In genomic region chr20:32528291-32528891, GRCh38 we compare ENCODE assay signal across 10 cellular contexts. TPM values are rescaled to one million over a fixed set of nuclear protein-coding genes. Genes with fewer than 3 reads are reported as not detected.
DNase-seq lines count a peak whose midpoint lies in the region; ATAC-seq and TF ChIP-seq lines count a peak whose summit lies in the region.
"Had no signal": no experiment of that assay in that cellular context is flagged by ENCODE, and none has a peak within 500 bp of the region (broad histone marks: within the 10 kb centered on the region; RNA-seq: fewer than 3 reads in every experiment).

No MANE protein-coding gene starts in this region.

- no peak for TF ChIP-seq CTCF in thyroid gland (IDR thresholded peaks at IDR 0.05)

- H3K36me3 ChIP-seq in thyroid gland = no peaks in the 10 kb centered on the region

- peaks cover 0 to 13% of the 10 kb centered on the region in 2 donors for H3K4me1 ChIP-seq in thyroid gland

- peak overlapping the region; percentile 93 for H3K27ac Mint-ChIP-seq in activated naive CD4-positive, alpha-beta T cell treated with anti-CD3 and anti-CD28 coated beads for 36 hours

- peak overlapping the region; percentile 60 for H3K4me3 Mint-ChIP-seq in activated naive CD4-positive, alpha-beta T cell treated with anti-CD3 and anti-CD28 coated beads for 36 hours

- CTCF ChIA-PET in activated naive CD4-positive, alpha-beta T cell treated with anti-CD3 and anti-CD28 coated beads for 36 hours (lab: Charles Lee) = interaction anchor here (0.8 to 12.4 kb wide), 7 partner anchors 9 to 133 kb away, joined by 3 to 330 read pairs (median 5); no protein-coding TSS in a partner anchor

- WGBS in thyroid gland, 2 donors = 40 to 42% methylated on average over 15 to 19 of the region's 23 CpGs

- H3K4me3 ChIP-seq in thyroid gland (replicated peaks in 1 of 3) = no peak overlapping the region

- H3K27me3 ChIP-seq in thyroid gland = no peaks in the 10 kb centered on the region

- peak; percentile 74 to 80 for ATAC-seq in left cardiac atrium

- peak; percentile 58 for DNase-seq in activated naive CD4-positive, alpha-beta T cell treated with anti-CD3 and anti-CD28 coated beads for 36 hours
- no peak for DNase-seq in activated naive CD4-positive, alpha-beta T cell treated with Interleukin-2 at 50 U/mL for 16 hours
- DNase-seq in SHP77 (lab: John Stamatoyannopoulos, UW) (peak; percentile 35 to 69), left cardiac atrium (peak; percentile 74), thyroid gland (peak; percentile 49 to 54), A172 (ENCODE audit: low spot score) (no peak), hippocampal formation (lab: John Stamatoyannopoulos, UW) (no peak), T1000 (lab: John Stamatoyannopoulos, UW) (no peak)
- DNase-seq: activated CD4-positive, CD25-positive, alpha-beta regulatory T cell treated with anti-CD3 and anti-CD28 coated beads, Interleukin-2, amount 50 U/mL, for 72 hours; cortex of kidney had no signal

- H3K9me3 Mint-ChIP-seq in activated naive CD4-positive, alpha-beta T cell treated with anti-CD3 and anti-CD28 coated beads for 36 hours = no peaks in the 10 kb centered on the region

- intact Hi-C loops in activated naive CD4-positive, alpha-beta T cell treated with anti-CD3 and anti-CD28 coated beads for 36 hours (cut with micrococcal nuclease) = loop anchor here (1.0 kb wide), 1 partner anchor 8 kb away; no protein-coding TSS in a partner anchor
- intact Hi-C loops in left cardiac atrium (cut with DNase I) = no loop called here
- intact Hi-C loops in thyroid gland (cut with DNase I) = loop anchor here (10.0 kb wide), 1 partner anchor 256 kb away; no protein-coding TSS in a partner anchor

- no peak overlapping the region for H3K27ac ChIP-seq in thyroid gland

- H3K27me3 Mint-ChIP-seq in activated naive CD4-positive, alpha-beta T cell treated with anti-CD3 and anti-CD28 coated beads for 36 hours (ENCODE audit: low read depth) = no peaks in the 10 kb centered on the region

- no peak for TF ChIP-seq POLR2A in thyroid gland (IDR thresholded peaks at IDR 0.05)

- H3K4me1 Mint-ChIP-seq in activated naive CD4-positive, alpha-beta T cell treated with anti-CD3 and anti-CD28 coated beads for 36 hours (ENCODE audit: low read depth) = peaks cover 88% of the 10 kb centered on the region

- no peaks in the 10 kb centered on the region for H3K9me3 ChIP-seq in thyroid gland

- peaks cover 10% of the 10 kb centered on the region for H3K36me3 Mint-ChIP-seq in activated naive CD4-positive, alpha-beta T cell treated with anti-CD3 and anti-CD28 coated beads for 36 hours (ENCODE audit: low read depth)

RNA-seq across cellular contexts. Expression of gene NOL4L, which starts 56.7 kb away (rescaled TPM):
- 10 to 100 TPM; 24.8 to 29.2 TPM for total RNA-seq in activated naive CD4-positive, alpha-beta T cell treated with anti-CD3 and anti-CD28 coated beads for 36 hours
- total RNA-seq in left cardiac atrium = 1 to 10 TPM; 8.5 to 9.7 TPM
- total RNA-seq in thyroid gland = 10 to 100 TPM; 18.5 to 29.9 (median 24.8) TPM
- 17.8 and 34.3 TPM in 2 replicates for total RNA-seq in A172 (2014; rRNA removed; shearing (Covaris generic))

Comparison
In these comparisons a context has a peak if more than half of its experiments do, and no peak if none do; other contexts are left out.
1. DNase-seq: peak in activated naive CD4-positive, alpha-beta T cell treated with anti-CD3 and anti-CD28 coated beads for 36 hours (single experiment), SHP77 (2 of 2), left cardiac atrium (single experiment) and thyroid gland (2 of 2); none in activated naive CD4-positive, alpha-beta T cell treated with Interleukin-2 at 50 U/mL for 16 hours (single experiment), A172 (single experiment), hippocampal formation (0 of 2) and T1000 (single experiment).
2. intact Hi-C loops: an anchor here in activated naive CD4-positive, alpha-beta T cell treated with anti-CD3 and anti-CD28 coated beads for 36 hours (1.0 kb wide) and thyroid gland (10.0 kb wide); none called in left cardiac atrium.